In the genomic region with DNA sequence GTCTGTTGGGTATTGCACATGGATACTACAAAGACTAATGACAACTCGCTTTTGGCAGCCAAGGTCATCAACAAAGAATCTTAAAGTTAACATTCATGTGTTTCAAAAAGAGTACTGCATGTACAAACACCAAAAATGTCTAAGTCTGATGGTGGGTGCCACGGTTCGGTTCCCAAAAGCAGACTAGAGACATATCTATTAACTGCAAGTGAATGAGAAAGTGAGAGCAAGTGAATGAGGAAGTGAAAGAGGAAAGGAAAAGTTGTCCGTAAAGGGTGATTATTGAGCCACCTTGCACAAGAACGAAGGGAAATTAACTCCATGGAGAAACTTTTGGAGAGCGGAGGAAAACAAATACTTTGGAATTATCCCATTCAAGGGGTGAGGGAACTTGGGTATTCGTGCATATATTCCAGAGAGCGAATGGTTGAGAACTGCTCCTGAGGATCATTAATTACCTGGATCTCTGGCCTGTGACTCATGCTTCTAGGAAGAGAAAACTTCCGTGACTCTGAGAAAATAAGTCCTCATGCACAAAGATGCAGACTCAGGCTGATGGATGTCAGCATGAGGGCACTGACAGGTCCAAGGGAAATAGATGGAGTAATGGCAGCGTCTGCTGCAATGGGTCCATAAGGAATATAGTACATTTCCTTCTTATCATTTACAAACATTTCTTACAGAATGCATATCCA, we compare ENCODE assay signal across 12 cellular contexts.
A peak's percentile ranks its signal among the peaks of the same experiment; 100 is the strongest.
DNase-seq lines count a peak whose midpoint lies in the region; ATAC-seq and TF ChIP-seq lines count a peak whose summit lies in the region.
"Had no signal": no experiment of that assay in that cellular context is flagged by ENCODE, and none has a peak within 500 bp of the region (broad histone marks: within the 10 kb centered on the region; RNA-seq: fewer than 3 reads in every experiment).

No MANE protein-coding gene starts in this region.

- H3K27me3 ChIP-seq in right cardiac atrium (ENCODE audit: control insufficient read depth, insufficient read depth) (no peaks in the 10 kb centered on the region), adrenal gland (no peaks in the 10 kb centered on the region), suprapubic skin (no peaks in the 10 kb centered on the region)
- H3K27me3 ChIP-seq: gastrocnemius medialis, vagina had no signal

- intact Hi-C loops in right cardiac atrium (cut with DNase I) (no loop called here), adrenal gland (cut with DNase I) (no loop called here)

- no peak for TF ChIP-seq EP300 in suprapubic skin (IDR thresholded peaks at IDR 0.05)

- H3K4me1 ChIP-seq in right cardiac atrium (ENCODE audit: control insufficient read depth, insufficient read depth, low read length) (no peaks in the 10 kb centered on the region), adrenal gland (replicated peaks in 1 of 2) (no peaks in the 10 kb centered on the region), suprapubic skin (no peaks in the 10 kb centered on the region)
- H3K4me1 ChIP-seq: gastrocnemius medialis had no signal

- H3K9me3 ChIP-seq in right cardiac atrium (ENCODE audit: control insufficient read depth, low read length) (no peaks in the 10 kb centered on the region), adrenal gland (replicated peaks in 1 of 3) (no peaks in the 10 kb centered on the region), suprapubic skin (no peaks in the 10 kb centered on the region)
- H3K9me3 ChIP-seq: gastrocnemius medialis, vagina had no signal

- H3K27ac ChIP-seq in right cardiac atrium (ENCODE audit: low read length), result no peak overlapping the region
- H3K27ac ChIP-seq in adrenal gland, result no peak overlapping the region
- no peak overlapping the region for H3K27ac ChIP-seq in suprapubic skin
- H3K27ac ChIP-seq: gastrocnemius medialis, vagina had no signal

- H3K36me3 ChIP-seq in adrenal gland (replicated peaks in 1 of 2) (no peaks in the 10 kb centered on the region), suprapubic skin (no peaks in the 10 kb centered on the region)
- H3K36me3 ChIP-seq: gastrocnemius medialis, vagina had no signal

- ATAC-seq in GM19463 (IDR thresholded peaks at IDR 0.05; ENCODE audit: unreplicated experiment) (peak; percentile 78), HG03175 (IDR thresholded peaks at IDR 0.05; ENCODE audit: unreplicated experiment) (peak; percentile 89), right cardiac atrium (no peak)
- ATAC-seq: activated T-helper 17 cell treated with anti-CD3 and anti-CD28 coated beads, Interleukin-2, amount 50 U/mL, for 72 hours; gastrocnemius medialis; WTC11 had no signal

- peak; percentile 73 for DNase-seq in SKM-1 treated with dmso at 0.1 percent for 144 hours (lab: John Stamatoyannopoulos, UW; ENCODE audit: unreplicated experiment)
- no peak for DNase-seq in right cardiac atrium
- DNase-seq in adrenal gland, result no peak
- no peak for DNase-seq in suprapubic skin (ENCODE audit: low spot score in 2 of 2)
- DNase-seq in dedifferentiated amniotic fluid mesenchymal stem cell (ENCODE audit: extremely low spot score), result no peak
- DNase-seq: gastrocnemius medialis, NCI-H1105 treated with DMSO at 0.1 percent for 48 hours had no signal

- no peak for TF ChIP-seq POLR2A in adrenal gland (IDR thresholded peaks at IDR 0.05)
- TF ChIP-seq POLR2A in suprapubic skin (IDR thresholded peaks at IDR 0.05), result no peak

- WGBS in right cardiac atrium, result 88% methylated on average over 10 of the region's 10 CpGs
- 72 to 78% (median 72%) methylated on average over 10 of the region's 10 CpGs for WGBS in adrenal gland, 4 donors
- 87% methylated on average over 10 of the region's 10 CpGs for WGBS in suprapubic skin

- H3K4me3 ChIP-seq in right cardiac atrium (ENCODE audit: low read length), result no peak overlapping the region
- no peak overlapping the region for H3K4me3 ChIP-seq in adrenal gland
- no peak overlapping the region for H3K4me3 ChIP-seq in suprapubic skin
- H3K4me3 ChIP-seq: gastrocnemius medialis, vagina had no signal

- TF ChIP-seq CTCF in adrenal gland (IDR thresholded peaks at IDR 0.05) (no peak), suprapubic skin (IDR thresholded peaks at IDR 0.05) (no peak)

Comparison
In these comparisons a context has a peak if more than half of its experiments do, and no peak if none do; other contexts are left out.
1. ATAC-seq: peak in GM19463 (single experiment) and HG03175 (single experiment); none in right cardiac atrium (0 of 2).